In the genomic region with DNA sequence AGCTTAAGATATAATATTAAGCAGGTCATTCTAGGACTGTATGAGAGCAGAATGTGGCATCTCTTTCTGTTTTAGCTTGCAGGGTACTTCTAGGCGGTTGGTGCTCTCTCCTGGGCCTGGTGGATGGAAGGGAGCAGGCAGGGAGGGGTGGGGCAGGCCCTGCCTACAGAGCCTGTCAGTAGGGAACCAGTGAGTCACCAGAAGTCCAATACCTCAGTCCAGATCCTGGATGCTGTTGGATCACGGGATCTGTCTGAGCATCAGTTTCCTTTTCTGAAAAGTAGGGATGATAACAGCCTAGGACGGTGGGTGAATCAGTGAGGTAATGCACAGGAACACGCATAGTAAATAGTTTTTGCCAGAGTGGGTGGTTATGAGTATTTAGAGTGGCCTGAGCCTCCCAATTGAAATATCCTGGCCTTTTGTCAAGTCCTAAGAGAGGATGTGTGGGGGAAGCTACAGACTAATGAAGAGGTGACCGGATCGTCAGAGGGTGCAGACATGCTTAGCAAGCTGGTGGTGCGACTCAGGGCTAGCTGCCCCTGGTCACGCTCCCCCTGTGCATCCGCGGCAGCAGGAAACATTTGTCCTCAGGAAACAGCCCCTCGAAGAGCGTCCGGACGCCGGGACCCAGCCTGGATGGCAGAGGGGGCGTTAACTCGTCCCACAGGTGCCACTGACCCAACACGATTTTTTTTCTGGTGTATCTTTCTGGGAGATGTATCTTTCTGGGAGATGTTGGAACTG, we compare ENCODE assay signal across 10 cellular contexts. TPM values are rescaled to one million over a fixed set of nuclear protein-coding genes. Genes with fewer than 3 reads are reported as not detected.
DNase-seq lines count a peak whose midpoint lies in the region; ATAC-seq, FAIRE-seq and TF ChIP-seq lines count a peak whose summit lies in the region.
"Had no signal": no experiment of that assay in that cellular context is flagged by ENCODE, and none has a peak within 500 bp of the region (broad histone marks: within the 10 kb centered on the region; RNA-seq: fewer than 3 reads in every experiment).

No MANE protein-coding gene starts in this region.

- H3K4me2 ChIP-seq in GM23248 (ENCODE audit: unreplicated experiment) (peak overlapping the region; percentile 58), K562 (ENCODE audit: insufficient read depth, low read length) (no peak overlapping the region)

- H3K4me3 ChIP-seq in GM23248 (peak overlapping the region; percentile 46), K562 (no peak overlapping the region), spleen (no peak overlapping the region), thyroid gland (replicated peaks in 1 of 3) (no peak overlapping the region)

- H3K27ac ChIP-seq in GM23248 (peak overlapping the region; percentile 97), K562 (ENCODE audit: extremely low read depth, low read depth, low read length) (no peak overlapping the region), spleen (no peak overlapping the region), thyroid gland (peak overlapping the region in 1 of 3 donors; percentile 29)

- peak; percentile 95 for DNase-seq in GM23248
- DNase-seq in K562 (ENCODE audit: extremely low read depth in 1 of 4, low spot score in 3 of 4) = no peak
- DNase-seq in left cardiac atrium = peak; percentile 52
- peak; percentile 7 for DNase-seq in spleen
- no peak for DNase-seq in thyroid gland
- DNase-seq in NCI-H748 treated with DMSO at 0.1 percent for 48 hours (lab: John Stamatoyannopoulos, UW) = no peak
- no peak for DNase-seq in DMS153 treated with DMSO at 0.1 percent for 48 hours (lab: John Stamatoyannopoulos, UW; ENCODE audit: unreplicated experiment)
- DNase-seq: activated T-cell treated with anti-CD3 and anti-CD28 coated beads, Interleukin-2, amount 50 U/mL, for 48 hours; NCI-H526 had no signal

- in situ Hi-C loops in GM23248 (cut with MboI) = loop anchor here (10.0 kb wide), 1 partner anchor 142 kb away; no protein-coding TSS in a partner anchor
- in situ Hi-C loops in K562 (cut with MboI) = loop anchor here (5.0 kb wide), 1 partner anchor 144 kb away; no protein-coding TSS in a partner anchor

- H4K20me1 ChIP-seq in GM23248 (ENCODE audit: insufficient read depth) (no peaks in the 10 kb centered on the region), K562 (replicated peaks; ENCODE audit: control insufficient read depth, insufficient read depth, low read length) (no peaks in the 10 kb centered on the region)

- H3K4me1 ChIP-seq in GM23248 (ENCODE audit: insufficient read depth) (peaks cover 67% of the 10 kb centered on the region), K562 (replicated peaks in 1 of 2; ENCODE audit: control insufficient read depth in 2 of 2, insufficient read depth in 2 of 2, low read length in 2 of 2) (peaks cover 34% of the 10 kb centered on the region in 2 experiments), spleen (peaks cover 0 to 31% (median 15%) of the 10 kb centered on the region in 6 donors), thyroid gland (peaks cover 0 to 32% of the 10 kb centered on the region in 2 donors)

- no peaks in the 10 kb centered on the region for H3K36me3 ChIP-seq in GM23248 (ENCODE audit: low read depth)
- no peaks in the 10 kb centered on the region for H3K36me3 ChIP-seq in K562 (ENCODE audit: control insufficient read depth, insufficient read depth, low read length)
- no peaks in the 10 kb centered on the region for H3K36me3 ChIP-seq in spleen
- no peaks in the 10 kb centered on the region for H3K36me3 ChIP-seq in thyroid gland

- TF ChIP-seq EP300 in K562 (IDR thresholded peaks at IDR 0.05; ENCODE audit: low read length) = no peak

- H3K79me2 ChIP-seq in GM23248 (ENCODE audit: insufficient read depth) (peaks cover 86% of the 10 kb centered on the region), K562 (ENCODE audit: control insufficient read depth, insufficient read depth, low read length) (no peaks in the 10 kb centered on the region; the same call in 2 of the 3 replicates)

- no peaks in the 10 kb centered on the region for H3K9me1 ChIP-seq in K562 (ENCODE audit: control insufficient read depth, insufficient read depth, low read length)

- H3F3A ChIP-seq in GM23248 (ENCODE audit: insufficient read depth) = peaks cover 63% of the 10 kb centered on the region

- H3K9me2 ChIP-seq in GM23248 (ENCODE audit: insufficient read depth) = no peaks in the 10 kb centered on the region

- H3K9ac ChIP-seq in GM23248 (peak overlapping the region; percentile 78), K562 (ENCODE audit: insufficient read depth in 1 of 2, low read depth in 2 of 2, low read length in 2 of 2) (peak overlapping the region in 1 of 2 experiments; percentile 62; a peak in 1 of 4 replicates)

- H3K27me3 ChIP-seq in GM23248 (replicated peaks; ENCODE audit: insufficient read depth) (no peaks in the 10 kb centered on the region), K562 (ENCODE audit: control insufficient read depth in 2 of 2, insufficient read depth in 2 of 2, low read length in 2 of 2) (no peaks in the 10 kb centered on the region), spleen (replicated peaks in 1 of 7) (peaks cover 0 to 8% (median 0%) of the 10 kb centered on the region in 7 donors), thyroid gland (no peaks in the 10 kb centered on the region)

- BruUV-seq in K562 (replicated peaks; lab: Mats Ljungman, UMichigan) = no TSS peak

- TF ChIP-seq CTCF in K562 (IDR thresholded peaks at IDR 0.05 in 2 of 3, conservative IDR thresholded peaks at IDR 0.05 in 1 of 3; ENCODE audit: insufficient read depth in 2 of 3, low read depth in 1 of 3, low read length in 3 of 3) (no peak), spleen (IDR thresholded peaks at IDR 0.05 in 8 of 11, conservative IDR thresholded peaks at IDR 0.05 in 3 of 11) (no peak), thyroid gland (IDR thresholded peaks at IDR 0.05) (no peak)

- ATAC-seq in K562 = no peak
- ATAC-seq in left cardiac atrium = peak in 1 of 2 donors; percentile 70
- no peak for ATAC-seq in HG02852 (IDR thresholded peaks at IDR 0.05; ENCODE audit: unreplicated experiment)

- no peak for FAIRE-seq in K562 (lab: Jason Lieb, UNC)

- WGBS in GM23248 (ENCODE audit: low coverage in 1 of 2, low lambda C conversion rate in 2 of 2, missing lambda C conversion rate in 2 of 2), 2 experiments = 36 to 39% methylated on average over 18 of the region's 18 CpGs
- WGBS in K562 (ENCODE audit: insufficient coverage, low coverage, missing lambda C conversion rate) = 87% methylated on average over 18 of the region's 18 CpGs
- WGBS in spleen, 5 donors = 63 to 72% (median 70%) methylated on average over 18 of the region's 18 CpGs
- WGBS in thyroid gland, 2 donors = 70 to 78% methylated on average over 18 of the region's 18 CpGs

- intact Hi-C loops in K562 (cut with micrococcal nuclease) (no loop called here), left cardiac atrium (cut with DNase I) (loop anchor here in 1 of 2 donors (5.0 kb wide), 1 partner anchor 139 kb away; no protein-coding TSS in a partner anchor), spleen (cut with DNase I; ENCODE audit: low total_unique reads) (no loop called here), thyroid gland (cut with DNase I) (loop anchor here (5.0 kb wide), 1 partner anchor 229 kb away; no protein-coding TSS in a partner anchor)

- no peaks in the 10 kb centered on the region for H3K9me3 ChIP-seq in GM23248 (ENCODE audit: low read depth)
- no peaks in the 10 kb centered on the region for H3K9me3 ChIP-seq in K562 (replicated peaks; ENCODE audit: control insufficient read depth, insufficient read depth, low read depth, low read length)
- H3K9me3 ChIP-seq in spleen = no peaks in the 10 kb centered on the region
- no peaks in the 10 kb centered on the region for H3K9me3 ChIP-seq in thyroid gland

- TF ChIP-seq POLR2A in K562 (conservative IDR thresholded peaks at IDR 0.05) = no peak
- TF ChIP-seq POLR2A in spleen (IDR thresholded peaks at IDR 0.05) = no peak
- TF ChIP-seq POLR2A in thyroid gland (IDR thresholded peaks at IDR 0.05) = no peak

- TF ChIP-seq RAD21 in K562 (CRISPR knock-in tag; conservative IDR thresholded peaks at IDR 0.05 in 1 of 2, IDR thresholded peaks at IDR 0.05 in 1 of 2) = no peak

- POLR2A ChIA-PET in K562 (lab: Yijun Ruan, JAX) = interaction anchor here (0.6 to 1.8 kb wide), 6 partner anchors 10 to 795 kb away, joined by 3 to 5 read pairs (median 4); no protein-coding TSS in a partner anchor

- CTCF ChIA-PET in K562 (lab: Yijun Ruan, JAX; ENCODE audit: low intra/inter-chr PET ratio) = interaction anchor here (0.6 to 6.1 kb wide), 2 partner anchors 142 to 504 kb away, joined by 3 to 138 read pairs; no protein-coding TSS in a partner anchor

- H2AFZ ChIP-seq in GM23248 (no peak overlapping the region), K562 (ENCODE audit: low read depth, low read length) (peak overlapping the region; percentile 44; the same call in 1 of the 2 replicates)

RNA-seq across cellular contexts. Expression of a gene that starts 23.9 kb away (rescaled TPM):
- total RNA-seq in GM23248 (2014; rRNA removed; shearing (Covaris generic)) = 79.0 and 81.8 TPM in 2 replicates
- 74.7 and 75.6 TPM in 2 replicates for polyA plus RNA-seq in GM23248 (2016; fragmentation: Nextera tagmentation; extraction: Ambion mirVana)
- total RNA-seq in K562 (2011; cell fraction: chromatin; rRNA removed; ENCODE audit: low replicate concordance) = 12.5 and 15.1 TPM in 2 replicates
- total RNA-seq in K562 (2011; cell fraction: nucleolus; rRNA removed) = 5.0 and 6.2 TPM in 2 replicates
- 10.3 and 12.7 TPM in 2 replicates for total RNA-seq in K562 (2011; cell fraction: nucleoplasm; rRNA removed)
- total RNA-seq in K562 (2014; rRNA removed) = 4.5 and 4.9 TPM in 2 replicates
- total RNA-seq in K562 (2014; rRNA removed; fragmentation: Illumina TruSeq; extraction: Trizol) = 3.2 and 3.7 TPM in 2 replicates
- total RNA-seq in K562 (2015; rRNA removed; fragmentation: Illumina TruSeq; extraction: Trizol) = 2.9 and 3.3 TPM in 2 replicates
- 15.4 and 16.8 TPM in 2 replicates for total RNA-seq in K562 (2021)
- polyA plus RNA-seq in K562 (2011; rRNA removed) = 0.91 TPM in 2 replicates
- 0.63 and 0.92 TPM in 2 replicates for polyA plus RNA-seq in K562 (2011; cell fraction: cytosol; rRNA removed)
- 2.0 and 4.7 TPM in 2 replicates for polyA plus RNA-seq in K562 (2011; cell fraction: nucleus; rRNA removed)
- 16.3 and 25.4 TPM in 2 replicates for polyA plus RNA-seq in K562 (2012)
- polyA plus RNA-seq in K562 (2014; fragmentation: Illumina TruSeq; extraction: Trizol) = 10.7 and 13.2 TPM in 2 replicates
- polyA plus RNA-seq in K562 (2014; fragmentation: Nextera tagmentation; extraction: Ambion mirVana) = 1 to 10 TPM; 1.8 to 2.1 TPM
- 4.2 and 5.6 TPM in 2 replicates for polyA plus RNA-seq in K562 (2014; rRNA removed)
- polyA minus RNA-seq in K562 (2011; rRNA and poly(A)+ RNA removed) = 1.5 and 1.9 TPM in 2 replicates
- polyA minus RNA-seq in K562 (2011; cell fraction: cytosol; rRNA and poly(A)+ RNA removed) = 3.9 and 4.1 TPM in 2 replicates
- polyA minus RNA-seq in K562 (2011; cell fraction: nucleus; rRNA and poly(A)+ RNA removed) = 2.9 and 3.0 TPM in 2 replicates
- total RNA-seq in left cardiac atrium = 10 to 100 TPM; 20.7 to 34.8 TPM
- total RNA-seq in spleen = 10 to 100 TPM; 15.7 to 37.2 (median 27.4) TPM
- polyA plus RNA-seq in spleen = 1 to 10 TPM; 1.1 to 3.5 (median 1.2) TPM
- 10 to 100 TPM; 13.3 to 29.7 (median 24.1) TPM for total RNA-seq in thyroid gland

RNA-seq across cellular contexts. Expression of a gene that starts 55.9 kb away (rescaled TPM):
- 1,160 and 1,256 TPM in 2 replicates for total RNA-seq in GM23248 (2014; rRNA removed; shearing (Covaris generic))
- 510 and 529 TPM in 2 replicates for polyA plus RNA-seq in GM23248 (2016; fragmentation: Nextera tagmentation; extraction: Ambion mirVana)
- total RNA-seq in K562 (2011; cell fraction: chromatin; rRNA removed; ENCODE audit: low replicate concordance) = 6.5 and 10.3 TPM in 2 replicates
- total RNA-seq in K562 (2011; cell fraction: nucleolus; rRNA removed) = 7.0 and 7.5 TPM in 2 replicates
- 7.3 and 8.9 TPM in 2 replicates for total RNA-seq in K562 (2011; cell fraction: nucleoplasm; rRNA removed)
- 23.7 and 30.8 TPM in 2 replicates for total RNA-seq in K562 (2014; rRNA removed)
- total RNA-seq in K562 (2014; rRNA removed; fragmentation: Illumina TruSeq; extraction: Trizol) = 19.6 and 22.6 TPM in 2 replicates
- total RNA-seq in K562 (2015; rRNA removed; fragmentation: Illumina TruSeq; extraction: Trizol) = 28.3 and 30.3 TPM in 2 replicates
- total RNA-seq in K562 (2021) = 25.7 and 28.2 TPM in 2 replicates
- 21.3 and 23.7 TPM in 2 replicates for polyA plus RNA-seq in K562 (2011; rRNA removed)
- polyA plus RNA-seq in K562 (2011; cell fraction: cytosol; rRNA removed) = 29.2 and 43.4 TPM in 2 replicates
- polyA plus RNA-seq in K562 (2011; cell fraction: nucleus; rRNA removed) = 14.3 and 20.0 TPM in 2 replicates
- polyA plus RNA-seq in K562 (2012) = 39.0 and 47.5 TPM in 2 replicates
- 34.6 and 39.4 TPM in 2 replicates for polyA plus RNA-seq in K562 (2014; fragmentation: Illumina TruSeq; extraction: Trizol)
- 10 to 100 TPM in 1 of 2 experiments, 1 to 10 TPM in 1; 6.8 to 11.0 TPM for polyA plus RNA-seq in K562 (2014; fragmentation: Nextera tagmentation; extraction: Ambion mirVana)
- 24.9 and 32.1 TPM in 2 replicates for polyA plus RNA-seq in K562 (2014; rRNA removed)
- polyA minus RNA-seq in K562 (2011; rRNA and poly(A)+ RNA removed) = 14.3 and 19.7 TPM in 2 replicates
- polyA minus RNA-seq in K562 (2011; cell fraction: cytosol; rRNA and poly(A)+ RNA removed) = 12.0 and 16.7 TPM in 2 replicates
- 7.7 and 8.8 TPM in 2 replicates for polyA minus RNA-seq in K562 (2011; cell fraction: nucleus; rRNA and poly(A)+ RNA removed)
- total RNA-seq in left cardiac atrium = 100 to 1,000 TPM in 1 of 2 donors, 10 to 100 TPM in 1; 95.1 to 154 TPM
- total RNA-seq in spleen = 100 to 1,000 TPM; 115 to 360 (median 188) TPM
- 100 to 1,000 TPM in 2 of 3 donors, 10 to 100 TPM in 1; 67.1 to 180 (median 108) TPM for polyA plus RNA-seq in spleen
- 100 to 1,000 TPM; 285 to 835 (median 454) TPM for total RNA-seq in thyroid gland

Comparison
In these comparisons a context has a peak if more than half of its experiments do, and no peak if none do; other contexts are left out.
1. DNase-seq: peak in GM23248 (single experiment), left cardiac atrium (single experiment) and spleen (single experiment); none in K562 (0 of 4), thyroid gland (0 of 2), NCI-H748 treated with DMSO at 0.1 percent for 48 hours (single experiment) and DMS153 treated with DMSO at 0.1 percent for 48 hours (single experiment).